Comparison of ENCODE assay signal across 17 cellular contexts in genomic region chr4:2046031-2046961, GRCh38. TPM values are rescaled to one million over a fixed set of nuclear protein-coding genes. Genes with fewer than 3 reads are reported as not detected.
DNase-seq lines count a peak whose midpoint lies in the region; ATAC-seq, FAIRE-seq and TF ChIP-seq lines count a peak whose summit lies in the region.
"Had no signal": no experiment of that assay in that cellular context is flagged by ENCODE, and none has a peak within 500 bp of the region (broad histone marks: within the 10 kb centered on the region; RNA-seq: fewer than 3 reads in every experiment).

No MANE protein-coding gene starts in this region.

- CTCF ChIA-PET in PC-3 (lab: Charles Lee), result no interaction called here

- no peaks in the 10 kb centered on the region for H3F3A ChIP-seq in PC-3 (ENCODE audit: low read length, unreplicated experiment)

- DNase-seq in AG08396 (ENCODE audit: low spot score) (peak; percentile 18), D341Med (ENCODE audit: low spot score) (peak; percentile 39), PC-3 (no peak), mesenteric fat pad (ENCODE audit: low spot score) (peak; percentile 81), small intestine (no peak), NCI-H774 (lab: John Stamatoyannopoulos, UW) (no peak), body of pancreas (no peak), T-helper 9 cell (no peak)
- DNase-seq: activated CD4-positive, alpha-beta T cell treated with anti-CD3 and anti-CD28 coated beads for 36 hours; DMS79; mesendoderm; NCI-H1417; stimulated activated CD4-positive, alpha-beta T cell treated with anti-CD3 and anti-CD28 coated beads, Interleukin-2, amount 100 ng/mL, for 24 hours had no signal

- H3K27me3 ChIP-seq in PC-3 (ENCODE audit: low read length) (no peaks in the 10 kb centered on the region), small intestine (ENCODE audit: control insufficient read depth in 2 of 2, insufficient read depth in 2 of 2, low read length in 2 of 2) (peaks cover 0 to 2% of the 10 kb centered on the region in 2 donors), body of pancreas (no peaks in the 10 kb centered on the region)

- no peak overlapping the region for H2AFZ ChIP-seq in PC-3 (ENCODE audit: low read length)
- H2AFZ ChIP-seq: neural progenitor cell had no signal

- no peaks in the 10 kb centered on the region for H3K9me2 ChIP-seq in PC-3 (replicated peaks; ENCODE audit: low read length)

- ATAC-seq in PC-3 (peak; percentile 3), body of pancreas (no peak)
- ATAC-seq: activated CD4-positive, alpha-beta T cell treated with anti-CD3 and anti-CD28 coated beads for 36 hours; right cardiac atrium had no signal

- H3K36me3 ChIP-seq in PC-3 (ENCODE audit: low read depth, low read length) (no peaks in the 10 kb centered on the region), small intestine (ENCODE audit: control insufficient read depth in 2 of 2, insufficient read depth in 2 of 2, low read length in 2 of 2) (no peaks in the 10 kb centered on the region), body of pancreas (replicated peaks in 1 of 2; ENCODE audit: insufficient read depth in 1 of 2, low read depth in 2 of 2) (no peaks in the 10 kb centered on the region)
- H3K36me3 ChIP-seq: neural progenitor cell, suprapubic skin had no signal

- no TSS peak for BruUV-seq in PC-3 (replicated peaks; lab: Mats Ljungman, UMichigan)

- TF ChIP-seq POLR2A in body of pancreas (IDR thresholded peaks at IDR 0.05), result no peak

- intact Hi-C loops in PC-3 (cut with micrococcal nuclease), result no loop called here
- intact Hi-C loops in body of pancreas (cut with DNase I), result no loop called here

- H3K27ac ChIP-seq in PC-3 (ENCODE audit: low read length) (no peak overlapping the region), small intestine (ENCODE audit: low read depth in 1 of 2, low read length in 1 of 2) (no peak overlapping the region), body of pancreas (no peak overlapping the region)
- H3K27ac ChIP-seq: neural progenitor cell, suprapubic skin had no signal

- TF ChIP-seq CTCF in PC-3 (conservative IDR thresholded peaks at IDR 0.05; ENCODE audit: low read depth, low read length) (no peak), body of pancreas (IDR thresholded peaks at IDR 0.05) (no peak)

- no peak for FAIRE-seq in small intestine (lab: Jason Lieb, UNC)
- FAIRE-seq: islet of Langerhans had no signal

- no peak overlapping the region for H3K9ac ChIP-seq in PC-3 (ENCODE audit: low read length)
- H3K9ac ChIP-seq: neural progenitor cell had no signal

- H3K4me2 ChIP-seq in PC-3 (ENCODE audit: low read length), result no peak overlapping the region
- H3K4me2 ChIP-seq: neural progenitor cell had no signal

- H3K9me3 ChIP-seq in PC-3 (ENCODE audit: low read length), result no peaks in the 10 kb centered on the region
- H3K9me3 ChIP-seq in small intestine (ENCODE audit: control insufficient read depth, low read depth), result no peaks in the 10 kb centered on the region
- no peaks in the 10 kb centered on the region for H3K9me3 ChIP-seq in body of pancreas
- H3K9me3 ChIP-seq: suprapubic skin had no signal

- H3K4me1 ChIP-seq in PC-3 (ENCODE audit: insufficient read depth, low read length), result peaks cover 7% of the 10 kb centered on the region; the same call in 1 of the 2 replicates
- H3K4me1 ChIP-seq in small intestine (ENCODE audit: control insufficient read depth in 2 of 2, insufficient read depth in 1 of 2, low read depth in 1 of 2, low read length in 1 of 2), result no peaks in the 10 kb centered on the region
- peaks cover 27% of the 10 kb centered on the region for H3K4me1 ChIP-seq in body of pancreas
- H3K4me1 ChIP-seq: neural progenitor cell had no signal

- H4K20me1 ChIP-seq in PC-3 (ENCODE audit: low read length), result no peaks in the 10 kb centered on the region

- H3K4me3 ChIP-seq in PC-3 (ENCODE audit: low read length), result no peak overlapping the region
- H3K4me3 ChIP-seq in small intestine (ENCODE audit: low read depth in 1 of 2, low read length in 2 of 2), result no peak overlapping the region
- H3K4me3 ChIP-seq in body of pancreas, result no peak overlapping the region
- H3K4me3 ChIP-seq: neural progenitor cell, suprapubic skin had no signal

- H3K79me2 ChIP-seq in PC-3 (ENCODE audit: low read length), result peaks cover 4% of the 10 kb centered on the region; the same call in 1 of the 2 replicates

- POLR2A ChIA-PET in PC-3 (lab: Charles Lee; ENCODE audit: unreplicated experiment), result interaction anchor here (0.6 kb wide), 2 partner anchors 102 to 182 kb away, joined by 10 to 15 read pairs; no protein-coding TSS in a partner anchor

- 62 to 83% (median 75%) methylated on average over 19 to 28 of the region's 28 CpGs for WGBS in small intestine, 3 donors
- WGBS in body of pancreas, 2 donors, result 75 to 81% methylated on average over 26 to 27 of the region's 28 CpGs

RNA-seq across cellular contexts. Expression of gene NAT8L, which starts 12.8 kb away (rescaled TPM):
- total RNA-seq in PC-3 (2014; rRNA removed) (1.6 and 2.0 TPM in 2 replicates), mesenteric fat pad (67.3 TPM), body of pancreas (10 to 100 TPM in 1 of 2 donors, 1 to 10 TPM in 1; 3.6 to 18.8 TPM)
- 1 to 10 TPM in 1 of 3 donors, under 1 TPM in 1, not detected in 1; under 0.01 to 1.8 TPM for polyA plus RNA-seq in small intestine

RNA-seq across cellular contexts. Expression of gene NELFA, which starts 37.5 kb away (rescaled TPM):
- total RNA-seq in PC-3 (2014; rRNA removed), result 30.0 and 35.8 TPM in 2 replicates
- total RNA-seq in mesenteric fat pad, result 15.5 TPM
- polyA plus RNA-seq in small intestine, result 10 to 100 TPM; 12.7 to 23.3 (median 21.9) TPM
- 10 to 100 TPM; 19.7 to 74.5 TPM for total RNA-seq in body of pancreas

Comparison
In these comparisons a context has a peak if more than half of its experiments do, and no peak if none do; other contexts are left out.
1. DNase-seq: peak in AG08396 (single experiment), D341Med (single experiment) and mesenteric fat pad (single experiment); none in PC-3 (single experiment), small intestine (single experiment), NCI-H774 (single experiment), body of pancreas (0 of 4) and T-helper 9 cell (single experiment).